In the genomic region with DNA sequence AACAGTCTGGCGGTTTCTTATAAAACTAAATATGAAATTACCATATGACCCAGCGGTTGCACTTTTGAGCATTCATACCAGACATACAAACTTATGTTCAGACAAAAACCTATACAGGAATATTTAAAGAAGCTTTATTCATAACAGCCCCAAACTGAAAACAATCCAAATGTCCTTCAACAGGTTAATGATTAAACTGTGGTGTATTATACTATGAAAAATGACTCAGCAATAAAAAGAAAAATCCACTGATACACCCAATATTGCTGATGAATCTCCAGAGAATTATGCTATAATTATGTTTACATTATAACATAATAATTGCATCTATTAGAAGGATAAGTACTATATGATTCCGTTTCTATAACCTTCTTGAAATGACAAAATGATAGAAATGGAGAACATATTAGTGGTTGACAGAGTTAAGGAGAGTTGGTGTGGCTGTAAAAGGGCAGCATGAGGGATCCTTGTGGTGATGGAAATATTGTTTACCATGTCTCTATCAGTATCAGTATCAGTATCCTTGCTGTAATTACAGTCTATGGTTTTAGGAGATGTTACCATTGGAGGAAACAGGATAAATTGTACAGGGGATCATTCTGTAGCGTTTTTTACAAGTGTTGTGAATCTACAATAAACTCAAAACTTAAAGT, we compare ENCODE assay signal across 22 cellular contexts.
A peak's percentile ranks its signal among the peaks of the same experiment; 100 is the strongest.
DNase-seq lines count a peak whose midpoint lies in the region; ATAC-seq, FAIRE-seq and TF ChIP-seq lines count a peak whose summit lies in the region.
"Had no signal": no experiment of that assay in that cellular context is flagged by ENCODE, and none has a peak within 500 bp of the region (broad histone marks: within the 10 kb centered on the region; RNA-seq: fewer than 3 reads in every experiment).

No MANE protein-coding gene starts in this region.

- no peak overlapping the region for H3K18ac ChIP-seq in IMR-90 (ENCODE audit: low read depth, low read length)

- H3K9me3 ChIP-seq in A549 (no peaks in the 10 kb centered on the region), IMR-90 (ENCODE audit: control insufficient read depth, insufficient read depth, low read length) (no peaks in the 10 kb centered on the region), body of pancreas (no peaks in the 10 kb centered on the region), right cardiac atrium (ENCODE audit: control insufficient read depth, low read length) (no peaks in the 10 kb centered on the region)
- H3K9me3 ChIP-seq: BLaER1 treated with 17β-estradiol and CSF1 and Interleukin-3, amounts not matched to agents 10 nM and 100 nM had no signal

- H3K27ac ChIP-seq in A549 (peak overlapping the region; percentile 63 to 77), IMR-90 (ENCODE audit: insufficient read depth, low read length) (no peak overlapping the region), body of pancreas (no peak overlapping the region), right cardiac atrium (ENCODE audit: low read length) (no peak overlapping the region)
- H3K27ac ChIP-seq: BLaER1 treated with 17β-estradiol and CSF1 and Interleukin-3, amounts not matched to agents 10 nM and 100 nM; SK-N-MC had no signal

- H3K4me1 ChIP-seq in A549 (peaks cover 15% of the 10 kb centered on the region), IMR-90 (ENCODE audit: control insufficient read depth, insufficient read depth, low read length) (no peaks in the 10 kb centered on the region), body of pancreas (peaks cover 10% of the 10 kb centered on the region), right cardiac atrium (ENCODE audit: control insufficient read depth, insufficient read depth, low read length) (no peaks in the 10 kb centered on the region)

- H3K4ac ChIP-seq in IMR-90 (ENCODE audit: low read depth, low read length) = no peak overlapping the region

- H3K4me3 ChIP-seq in A549 (no peak overlapping the region), IMR-90 (ENCODE audit: insufficient read depth, low read depth, low read length) (no peak overlapping the region), body of pancreas (no peak overlapping the region), right cardiac atrium (ENCODE audit: low read length) (no peak overlapping the region)
- H3K4me3 ChIP-seq: BLaER1 treated with 17β-estradiol and CSF1 and Interleukin-3, amounts not matched to agents 10 nM and 100 nM; SK-N-MC had no signal

- H2AFZ ChIP-seq in IMR-90 (replicated peaks; ENCODE audit: low read length, poor library complexity) = no peak overlapping the region

- no peak overlapping the region for H2BK120ac ChIP-seq in IMR-90 (ENCODE audit: low read depth, low read length)

- H3K36me3 ChIP-seq in IMR-90 (ENCODE audit: control insufficient read depth, insufficient read depth, low read length) (no peaks in the 10 kb centered on the region), body of pancreas (replicated peaks in 1 of 2; ENCODE audit: insufficient read depth in 1 of 2, low read depth in 2 of 2) (no peaks in the 10 kb centered on the region)
- H3K36me3 ChIP-seq: BLaER1 treated with 17β-estradiol and CSF1 and Interleukin-3, amounts not matched to agents 10 nM and 100 nM had no signal

- H2BK5ac ChIP-seq in IMR-90 (ENCODE audit: low read depth, low read length, poor library complexity, severe bottlenecking) = no peak overlapping the region

- no peaks in the 10 kb centered on the region for H3K79me1 ChIP-seq in IMR-90 (ENCODE audit: low read depth in 1 of 2, low read length in 2 of 2)

- no peak overlapping the region for H2BK15ac ChIP-seq in IMR-90 (ENCODE audit: low read depth, low read length)

- TF ChIP-seq POLR2A in A549 (IDR thresholded peaks at IDR 0.05; ENCODE audit: low read length) = no peak
- TF ChIP-seq POLR2A in IMR-90 (IDR thresholded peaks at IDR 0.05; ENCODE audit: low read depth, low read length) = no peak
- TF ChIP-seq POLR2A in body of pancreas (IDR thresholded peaks at IDR 0.05) = no peak

- no peak overlapping the region for H3K56ac ChIP-seq in IMR-90 (ENCODE audit: extremely low read depth, insufficient read depth, low read length)

- H2AK9ac ChIP-seq in IMR-90 (replicated peaks; ENCODE audit: low read depth, low read length, poor library complexity) = no peak overlapping the region

- in situ Hi-C loops in IMR-90 (cut with MboI; ENCODE audit: low sequenced_read_pairs) = no loop called here

- no peak overlapping the region for H4K8ac ChIP-seq in IMR-90 (ENCODE audit: low read depth in 2 of 2, low read length in 2 of 2)

- no peak overlapping the region for H2AK5ac ChIP-seq in IMR-90 (ENCODE audit: low read depth, low read length)

- H3K27me3 ChIP-seq in IMR-90 (ENCODE audit: control insufficient read depth, insufficient read depth, low read length) (no peaks in the 10 kb centered on the region), body of pancreas (no peaks in the 10 kb centered on the region), right cardiac atrium (ENCODE audit: control insufficient read depth, insufficient read depth) (no peaks in the 10 kb centered on the region)
- H3K27me3 ChIP-seq: BLaER1 treated with 17β-estradiol and CSF1 and Interleukin-3, amounts not matched to agents 10 nM and 100 nM had no signal

- H4K5ac ChIP-seq in IMR-90 (ENCODE audit: low read depth, low read length) = no peak overlapping the region

- TF ChIP-seq RAD21 in A549 (conservative IDR thresholded peaks at IDR 0.05 in 1 of 2, IDR thresholded peaks at IDR 0.05 in 1 of 2) (no peak), IMR-90 (IDR thresholded peaks at IDR 0.05; ENCODE audit: low read length) (no peak)

- TF ChIP-seq EP300 in A549 (IDR thresholded peaks at IDR 0.05) = no peak

- no TSS peak for BruUV-seq in IMR-90 (replicated peaks; lab: Mats Ljungman, UMichigan)

- H3K4me2 ChIP-seq in A549 = peak overlapping the region; percentile 59
- no peak overlapping the region for H3K4me2 ChIP-seq in IMR-90 (ENCODE audit: low read depth, low read length)
- H3K4me2 ChIP-seq: BLaER1 treated with 17β-estradiol and CSF1 and Interleukin-3, amounts not matched to agents 10 nM and 100 nM had no signal

- no peak overlapping the region for H4K91ac ChIP-seq in IMR-90 (ENCODE audit: insufficient read depth, low read depth, low read length)

- FAIRE-seq in A549 (lab: Jason Lieb, UNC) = no peak
- FAIRE-seq: H1 had no signal

- H2BK20ac ChIP-seq in IMR-90 (ENCODE audit: low read depth, low read length) = no peak overlapping the region

- POLR2A ChIA-PET in A549 (lab: Yijun Ruan, JAX) (no interaction called here), IMR-90 (lab: Charles Lee; ENCODE audit: unreplicated experiment) (no interaction called here)

- no peak overlapping the region for H3K9ac ChIP-seq in IMR-90 (ENCODE audit: low read depth, low read length)
- H3K9ac ChIP-seq: BLaER1 treated with 17β-estradiol and CSF1 and Interleukin-3, amounts not matched to agents 10 nM and 100 nM had no signal

- intact Hi-C loops in IMR-90 (cut with micrococcal nuclease) (no loop called here), body of pancreas (cut with DNase I) (no loop called here), right cardiac atrium (cut with DNase I) (no loop called here)

- CTCF ChIA-PET in A549 (lab: Yijun Ruan, JAX) (no interaction called here), IMR-90 (lab: Yijun Ruan, JAX) (no interaction called here)

- H3K14ac ChIP-seq in IMR-90 (replicated peaks; ENCODE audit: low read depth, low read length) = no peak overlapping the region

- H3K23ac ChIP-seq in IMR-90 (ENCODE audit: low read depth, low read length) = no peak overlapping the region

- no peaks in the 10 kb centered on the region for H3K9me1 ChIP-seq in IMR-90 (ENCODE audit: insufficient read depth, low read length)

- H4K20me1 ChIP-seq in IMR-90 (ENCODE audit: insufficient read depth, low read length) = no peaks in the 10 kb centered on the region
- H4K20me1 ChIP-seq: BLaER1 treated with 17β-estradiol and CSF1 and Interleukin-3, amounts not matched to agents 10 nM and 100 nM had no signal

- peak in 1 of 2 experiments; percentile 22 for DNase-seq in A549 (ENCODE audit: low read depth in 1 of 2, low spot score in 1 of 2)
- peak; percentile 64 for DNase-seq in DMS53 treated with DMSO at 0.1 percent for 48 hours (lab: John Stamatoyannopoulos, UW; ENCODE audit: unreplicated experiment)
- DNase-seq in IMR-90 = no peak
- DNase-seq in body of pancreas = no peak
- no peak for DNase-seq in activated CD8-positive, alpha-beta memory T cell treated with anti-CD3 and anti-CD28 coated beads for 24 hours
- DNase-seq in right cardiac atrium = no peak
- DNase-seq in NCI-H128 (lab: John Stamatoyannopoulos, UW; ENCODE audit: unreplicated experiment) = no peak
- DNase-seq: CD8-positive, alpha-beta memory T cell; Kasumi-1; MM.1S; NCI-H1092; NCI-H1694; NCI-H2081 treated with DMSO at 0.1 percent for 48 hours; NCI-H510A; NCI-H748 treated with DMSO at 0.1 percent for 48 hours; NK-92 treated with Interleukin-12 subunit alpha and Interleukin-12 subunit beta, amount 100 ng/mL, for 24 hours; SHP77; T-cell had no signal

- TF ChIP-seq CTCF in A549 (IDR thresholded peaks at IDR 0.05) (no peak), IMR-90 (conservative IDR thresholded peaks at IDR 0.05; ENCODE audit: low read depth, low read length) (no peak), body of pancreas (IDR thresholded peaks at IDR 0.05) (no peak)

- dilution Hi-C loops in IMR-90 (cut with HindIII; ENCODE audit: low sequenced_read_pairs, unreplicated experiment) = no loop called here

- 37% methylated on average over 4 of the region's 4 CpGs for WGBS in A549 (ENCODE audit: missing lambda C conversion rate)
- WGBS in IMR-90 (ENCODE audit: extremely low coverage in 2 of 2, insufficient read length in 1 of 2), 2 experiments = no CpG with 5 or more reads among the region's 4 CpGs
- WGBS in body of pancreas, 2 donors = 58 to 63% methylated on average over 4 of the region's 4 CpGs
- 82% methylated on average over 4 of the region's 4 CpGs for WGBS in right cardiac atrium

- ATAC-seq in A549 (peak in 1 of 2 experiments; percentile 22; a peak in 1 of 6 replicates), IMR-90 (ENCODE audit: low read depth) (no peak), body of pancreas (peak; percentile 77), HG02678 (IDR thresholded peaks at IDR 0.05; ENCODE audit: unreplicated experiment) (no peak), right cardiac atrium (no peak)
- ATAC-seq: T-cell had no signal

TF ChIP-seq in A549, 52 proteins besides CTCF, POLR2A, EP300 and RAD21 (continues in another document):
- TF ChIP-seq MAFK (IDR thresholded peaks at IDR 0.05; ENCODE audit: partially characterized antibody) = peak; percentile 95
- TF ChIP-seq NFE2L2 (conservative IDR thresholded peaks at IDR 0.05; ENCODE audit: low read length) = peak; percentile 81
- no peak for TF ChIP-seq JUNB (IDR thresholded peaks at IDR 0.05)
- TF ChIP-seq KDM5A (IDR thresholded peaks at IDR 0.05) = no peak
- TF ChIP-seq HOXB5 (CRISPR knock-in tag; IDR thresholded peaks at IDR 0.05) = no peak
- TF ChIP-seq HOXB13 (CRISPR knock-in tag; IDR thresholded peaks at IDR 0.05; ENCODE audit: low read depth) = no peak

TF ChIP-seq in IMR-90, 13 proteins besides CTCF, POLR2A, EP300 and RAD21:
- no peak for TF ChIP-seq SMC3 (IDR thresholded peaks at IDR 0.05; ENCODE audit: low read depth, low read length)
- TF ChIP-seq NFE2L2 (IDR thresholded peaks at IDR 0.05; ENCODE audit: low read depth, low read length) = 0 out of 2 replicates have a peak, but pooled peaks have one; percentile 45
- TF ChIP-seq RFX5 (IDR thresholded peaks at IDR 0.05; ENCODE audit: low read depth, low read length) = no peak
TF ChIP-seq in IMR-90: peak in this region for 1.

Comparison
In these comparisons a context has a peak if more than half of its experiments do, and no peak if none do; other contexts are left out.
1. H3K27ac ChIP-seq: peak in A549 (2 of 2); none in IMR-90 (single experiment), body of pancreas (0 of 4) and right cardiac atrium (single experiment).